Comparison of ENCODE assay signal across 27 cellular contexts in genomic region chr1:208090776-208091291, GRCh38.
DNase-seq lines count a peak whose midpoint lies in the region; ATAC-seq and TF ChIP-seq lines count a peak whose summit lies in the region.
"Had no signal": no experiment of that assay in that cellular context is flagged by ENCODE, and none has a peak within 500 bp of the region (broad histone marks: within the 10 kb centered on the region; RNA-seq: fewer than 3 reads in every experiment).

No MANE protein-coding gene starts in this region.

- no peaks in the 10 kb centered on the region for H3K9me3 Mint-ChIP-seq in effector memory CD8-positive, alpha-beta T cell
- H3K9me3 Mint-ChIP-seq: activated naive CD4-positive, alpha-beta T cell treated with anti-CD3 and anti-CD28 coated beads, Interleukin-2, amount 50 U/mL, for 24 hours; stimulated activated naive CD8-positive, alpha-beta T cell treated with anti-CD3 and anti-CD28 coated beads, Interleukin-15, Interleukin-2, amounts not matched to agents 100 ng/mL and 50 ng/mL, for 24 hours had no signal

- ATAC-seq in T-helper 17 cell (no peak), psoas muscle (peak in 2 of 4 donors; percentile 22 to 43)
- ATAC-seq in effector memory CD8-positive, alpha-beta T cell (replicated peaks) = no peak
- ATAC-seq: A549 had no signal

- no peaks in the 10 kb centered on the region for H3K27me3 ChIP-seq in psoas muscle (ENCODE audit: insufficient read depth in 3 of 3, low read length in 2 of 3)
- H3K27me3 ChIP-seq: colonic mucosa, neutrophil, Peyer's patch, transverse colon had no signal

- WGBS in psoas muscle, 3 donors = 31 to 66% (median 48%) methylated on average over 3 of the region's 3 CpGs

- peak overlapping the region; percentile 49 for H3K27ac Mint-ChIP-seq in T-helper 17 cell
- H3K27ac Mint-ChIP-seq in effector memory CD8-positive, alpha-beta T cell = no peak overlapping the region
- H3K27ac Mint-ChIP-seq: activated naive CD4-positive, alpha-beta T cell treated with anti-CD3 and anti-CD28 coated beads, Interleukin-2, amount 50 U/mL, for 24 hours; B cell; stimulated activated naive CD8-positive, alpha-beta T cell treated with anti-CD3 and anti-CD28 coated beads, Interleukin-15, Interleukin-2, amounts not matched to agents 100 ng/mL and 50 ng/mL, for 24 hours had no signal

- H3K9me3 ChIP-seq in T-helper 17 cell (ENCODE audit: control insufficient read depth, low read length, poor library complexity, severe bottlenecking) (no peaks in the 10 kb centered on the region), psoas muscle (no peaks in the 10 kb centered on the region)
- H3K9me3 ChIP-seq: A549, colonic mucosa, neutrophil, Peyer's patch, transverse colon had no signal

- no peak overlapping the region for H3K4me3 ChIP-seq in psoas muscle
- H3K4me3 ChIP-seq: A549, colonic mucosa, lung, Peyer's patch, SK-N-MC, smooth muscle cell, transverse colon had no signal

- H3K27me3 Mint-ChIP-seq in T-helper 17 cell = no peaks in the 10 kb centered on the region
- no peaks in the 10 kb centered on the region for H3K27me3 Mint-ChIP-seq in effector memory CD8-positive, alpha-beta T cell
- H3K27me3 Mint-ChIP-seq: activated naive CD4-positive, alpha-beta T cell treated with anti-CD3 and anti-CD28 coated beads, Interleukin-2, amount 50 U/mL, for 24 hours; B cell; stimulated activated naive CD8-positive, alpha-beta T cell treated with anti-CD3 and anti-CD28 coated beads, Interleukin-15, Interleukin-2, amounts not matched to agents 100 ng/mL and 50 ng/mL, for 24 hours had no signal

- no peaks in the 10 kb centered on the region for H3K36me3 Mint-ChIP-seq in T-helper 17 cell (ENCODE audit: low read depth)
- peaks cover 9% of the 10 kb centered on the region for H3K36me3 Mint-ChIP-seq in effector memory CD8-positive, alpha-beta T cell (ENCODE audit: insufficient read depth)
- H3K36me3 Mint-ChIP-seq: activated naive CD4-positive, alpha-beta T cell treated with anti-CD3 and anti-CD28 coated beads, Interleukin-2, amount 50 U/mL, for 24 hours had no signal

- intact Hi-C loops in psoas muscle (cut with DNase I) = loop anchor here in 1 of 2 donors (5.0 kb wide), 1 partner anchor 69 kb away; no protein-coding TSS in a partner anchor

- no peak for TF ChIP-seq CTCF in psoas muscle (IDR thresholded peaks at IDR 0.05)

- peaks cover 5 to 58% of the 10 kb centered on the region in 2 donors for H3K36me3 ChIP-seq in psoas muscle (ENCODE audit: insufficient read depth in 1 of 2, low read depth in 1 of 2)
- H3K36me3 ChIP-seq: colonic mucosa, neutrophil had no signal

- DNase-seq in ELF-1 (ENCODE audit: low read depth, low spot score) (peak; percentile 41), T-helper 17 cell (no peak), fibroblast of gingiva (ENCODE audit: low read depth) (peak; percentile 28), psoas muscle (no peak), GM19240 (ENCODE audit: insufficient read length, low spot score) (no peak), DMS53 (lab: John Stamatoyannopoulos, UW) (no peak)
- DNase-seq in effector memory CD8-positive, alpha-beta T cell = no peak
- no peak for DNase-seq in stimulated activated CD4-positive, alpha-beta T cell treated with anti-CD3 and anti-CD28 coated beads, Interleukin-2, amount 100 ng/mL, for 48 hours
- DNase-seq: activated CD4-positive, alpha-beta T cell treated with anti-CD3 and anti-CD28 coated beads, Interleukin-2, amount 50 U/mL, for 1 hour; colonic mucosa; hypothalamus; Karpas-422; NCI-H1092; NCI-H2029; NCI-H226; Peyer's patch; stimulated activated CD4-positive, alpha-beta T cell treated with anti-CD3 and anti-CD28 coated beads, Interleukin-4, amount 100 ng/mL, for 24 hours; transverse colon; WERI-Rb-1 had no signal

- H3K27ac ChIP-seq in psoas muscle = peak overlapping the region; percentile 33
- H3K27ac ChIP-seq: A549, colonic mucosa, neutrophil, SK-N-MC, WERI-Rb-1 had no signal

- H3K4me1 Mint-ChIP-seq in T-helper 17 cell = peaks cover 16% of the 10 kb centered on the region
- H3K4me1 Mint-ChIP-seq in effector memory CD8-positive, alpha-beta T cell (ENCODE audit: low read depth in 2 of 2) = peaks cover 9 to 18% of the 10 kb centered on the region in 2 donors

- H3K4me3 Mint-ChIP-seq in T-helper 17 cell = no peak overlapping the region
- no peak overlapping the region for H3K4me3 Mint-ChIP-seq in effector memory CD8-positive, alpha-beta T cell
- H3K4me3 Mint-ChIP-seq: activated naive CD4-positive, alpha-beta T cell treated with anti-CD3 and anti-CD28 coated beads, Interleukin-2, amount 50 U/mL, for 24 hours; B cell; stimulated activated naive CD8-positive, alpha-beta T cell treated with anti-CD3 and anti-CD28 coated beads, Interleukin-15, Interleukin-2, amounts not matched to agents 100 ng/mL and 50 ng/mL, for 24 hours had no signal

- peaks cover 20% of the 10 kb centered on the region for H3K4me1 ChIP-seq in psoas muscle
- H3K4me1 ChIP-seq: A549 had no signal

Comparison
In these comparisons a context has a peak if more than half of its experiments do, and no peak if none do; other contexts are left out.
1. DNase-seq: peak in ELF-1 (single experiment) and fibroblast of gingiva (single experiment); none in T-helper 17 cell (0 of 3), psoas muscle (0 of 2), GM19240 (single experiment), DMS53 (single experiment), effector memory CD8-positive, alpha-beta T cell (0 of 3) and stimulated activated CD4-positive, alpha-beta T cell treated with anti-CD3 and anti-CD28 coated beads, Interleukin-2, amount 100 ng/mL, for 48 hours (0 of 2).